In the genomic region with DNA sequence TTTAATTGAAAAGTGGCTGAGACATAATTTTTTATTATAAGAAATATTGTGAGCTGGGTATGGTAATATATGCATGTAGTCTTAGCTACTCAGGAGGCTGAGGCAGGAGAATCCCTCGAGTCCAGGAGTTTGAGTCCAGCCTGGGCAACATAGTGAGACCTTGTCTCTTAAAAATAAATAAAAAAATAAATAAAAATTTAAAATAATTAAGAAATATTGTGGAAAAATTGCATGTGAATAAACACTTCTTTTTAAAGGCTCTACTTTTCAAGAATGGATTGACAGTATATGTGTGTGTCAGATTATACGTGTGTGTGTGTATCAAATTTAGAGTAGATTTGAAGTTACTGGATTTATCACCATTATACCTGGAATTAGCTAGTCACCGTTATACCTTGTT, we compare ENCODE assay signal across 17 cellular contexts. TPM values are rescaled to one million over a fixed set of nuclear protein-coding genes. Genes with fewer than 3 reads are reported as not detected.
DNase-seq lines count a peak whose midpoint lies in the region; ATAC-seq, FAIRE-seq and TF ChIP-seq lines count a peak whose summit lies in the region.
"Had no signal": no experiment of that assay in that cellular context is flagged by ENCODE, and none has a peak within 500 bp of the region (broad histone marks: within the 10 kb centered on the region; RNA-seq: fewer than 3 reads in every experiment).

No MANE protein-coding gene starts in this region.

- TF ChIP-seq CTCF in D721Med (IDR thresholded peaks at IDR 0.05; ENCODE audit: insufficient read depth, missing control alignments) = no peak
- TF ChIP-seq CTCF in WTC11 (IDR thresholded peaks at IDR 0.05) = no peak

- DNase-seq in D721Med (ENCODE audit: insufficient read length, low spot score) = no peak
- no peak for DNase-seq in WTC11 (ENCODE audit: low spot score)
- DNase-seq in frontal cortex (ENCODE audit: low spot score in 2 of 2) = no peak
- DNase-seq in GM19238 (ENCODE audit: insufficient read length, low spot score) = no peak
- DNase-seq: ACHN; BE2C; CD4-positive, alpha-beta memory T cell; CD4-positive, CD25-positive, alpha-beta regulatory T cell; CD8-positive, alpha-beta memory T cell; COR-L47; DMS79 treated with DMSO at 0.1 percent for 48 hours; GF-D8 had no signal

- peak; percentile 72 for FAIRE-seq in D721Med (lab: Jason Lieb, UNC)
- FAIRE-seq in frontal cortex (lab: Jason Lieb, UNC) = peak; percentile 10
- FAIRE-seq: A549, GM12891 had no signal

- H3K27me3 Mint-ChIP-seq in WTC11 (ENCODE audit: low read depth) = no peaks in the 10 kb centered on the region
- H3K27me3 Mint-ChIP-seq: CD4-positive, alpha-beta memory T cell; CD4-positive, CD25-positive, alpha-beta regulatory T cell; CD8-positive, alpha-beta memory T cell had no signal

- CTCF ChIA-PET in WTC11 (lab: Charles Lee) = no interaction called here

- no peak overlapping the region for H3K4me3 Mint-ChIP-seq in WTC11
- H3K4me3 Mint-ChIP-seq: CD14-positive monocyte; CD4-positive, alpha-beta memory T cell; CD4-positive, CD25-positive, alpha-beta regulatory T cell; CD8-positive, alpha-beta memory T cell had no signal

- peaks cover 4% of the 10 kb centered on the region for H3K9me3 Mint-ChIP-seq in WTC11
- H3K9me3 Mint-ChIP-seq: CD4-positive, alpha-beta memory T cell; CD8-positive, alpha-beta memory T cell had no signal

- POLR2A ChIA-PET in WTC11 (lab: Charles Lee) = no interaction called here

- H3K27ac Mint-ChIP-seq in WTC11 = no peak overlapping the region
- H3K27ac Mint-ChIP-seq: CD14-positive monocyte; CD4-positive, alpha-beta memory T cell; CD4-positive, CD25-positive, alpha-beta regulatory T cell had no signal

- ATAC-seq in WTC11 = no peak
- no peak for ATAC-seq in HG02840 (IDR thresholded peaks at IDR 0.05; ENCODE audit: low FRiP score, unreplicated experiment)
- no peak for ATAC-seq in HG03521 (IDR thresholded peaks at IDR 0.05; ENCODE audit: unreplicated experiment)
- ATAC-seq: A549 had no signal

- no peaks in the 10 kb centered on the region for H3K4me1 Mint-ChIP-seq in WTC11
- H3K4me1 Mint-ChIP-seq: CD14-positive monocyte had no signal

- H3K36me3 Mint-ChIP-seq in WTC11 = peaks cover 13% of the 10 kb centered on the region

TF ChIP-seq in WTC11, 78 proteins besides CTCF, POLR2A, EP300 and RAD21:
- TF ChIP-seq USF2 (CRISPR knock-in tag; IDR thresholded peaks at IDR 0.05) (no peak), HMGA2 (CRISPR knock-in tag; IDR thresholded peaks at IDR 0.05) (peak; percentile 91), ELF4 (CRISPR knock-in tag; IDR thresholded peaks at IDR 0.05; ENCODE audit: low read depth) (no peak)
- TF ChIP-seq, protein P1, sequence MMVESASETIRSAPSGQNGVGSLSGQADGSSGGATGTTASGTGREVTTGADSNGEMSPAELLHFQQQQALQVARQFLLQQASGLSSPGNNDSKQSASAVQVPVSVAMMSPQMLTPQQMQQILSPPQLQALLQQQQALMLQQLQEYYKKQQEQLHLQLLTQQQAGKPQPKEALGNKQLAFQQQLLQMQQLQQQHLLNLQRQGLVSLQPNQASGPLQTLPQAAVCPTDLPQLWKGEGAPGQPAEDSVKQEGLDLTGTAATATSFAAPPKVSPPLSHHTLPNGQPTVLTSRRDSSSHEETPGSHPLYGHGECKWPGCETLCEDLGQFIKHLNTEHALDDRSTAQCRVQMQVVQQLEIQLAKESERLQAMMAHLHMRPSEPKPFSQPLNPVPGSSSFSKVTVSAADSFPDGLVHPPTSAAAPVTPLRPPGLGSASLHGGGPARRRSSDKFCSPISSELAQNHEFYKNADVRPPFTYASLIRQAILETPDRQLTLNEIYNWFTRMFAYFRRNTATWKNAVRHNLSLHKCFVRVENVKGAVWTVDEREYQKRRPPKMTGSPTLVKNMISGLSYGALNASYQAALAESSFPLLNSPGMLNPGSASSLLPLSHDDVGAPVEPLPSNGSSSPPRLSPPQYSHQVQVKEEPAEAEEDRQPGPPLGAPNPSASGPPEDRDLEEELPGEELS (CRISPR knock-in tag; IDR thresholded peaks at IDR 0.05) = no peak

RNA-seq across cellular contexts. Expression of gene ERC1, which starts 43.2 kb away (rescaled TPM):
- total RNA-seq in WTC11 (2021) (42.2 to 51.8 TPM (median 47.5 TPM) in 3 replicates), frontal cortex (128 TPM)
